ENCODE assay signal across 26 cellular contexts in genomic region chrX:56130013-56130412, GRCh38.
A peak's percentile ranks its signal among the peaks of the same experiment; 100 is the strongest.
DNase-seq lines count a peak whose midpoint lies in the region; ATAC-seq, FAIRE-seq and TF ChIP-seq lines count a peak whose summit lies in the region.
"Had no signal": no experiment of that assay in that cellular context is flagged by ENCODE, and none has a peak within 500 bp of the region (broad histone marks: within the 10 kb centered on the region; RNA-seq: fewer than 3 reads in every experiment).

No MANE protein-coding gene starts in this region.

- WGBS in adrenal gland, 4 donors: 72 to 100% (median 96%) methylated on average over 1 to 3 of the region's 3 CpGs

- peaks cover 0 to 16% (median 14%) of the 10 kb centered on the region in 10 experiments; a peak in 16 of 20 replicates for H3K4me1 ChIP-seq in BLaER1 treated with 17β-estradiol and CSF1 and Interleukin-3, amounts not matched to agents 10 nM and 100 nM
- peaks cover 0 to 2% of the 10 kb centered on the region in 2 donors for H3K4me1 ChIP-seq in kidney (ENCODE audit: control insufficient read depth in 1 of 2, insufficient read depth in 1 of 2, low read depth in 1 of 2, low read length in 2 of 2)
- H3K4me1 ChIP-seq in adrenal gland (replicated peaks in 1 of 2): no peaks in the 10 kb centered on the region

- no peak overlapping the region for H3K4me3 ChIP-seq in BLaER1 treated with 17β-estradiol and CSF1 and Interleukin-3, amounts not matched to agents 10 nM and 100 nM
- H3K4me3 ChIP-seq in kidney (ENCODE audit: low read length in 2 of 2): no peak overlapping the region
- H3K4me3 ChIP-seq in adrenal gland: no peak overlapping the region

- no peaks in the 10 kb centered on the region for H3K4me1 Mint-ChIP-seq in stimulated activated memory B cell treated with anti-CD40 and anti-IgM and Interleukin-4, amounts not matched to agents 10 μg/mL and 1 μg/mL and 100 μg/mL, for 72 hours
- H3K4me1 Mint-ChIP-seq: B cell; CD4-positive, CD25-positive, alpha-beta regulatory T cell had no signal

- no peak overlapping the region for H3K4me3 Mint-ChIP-seq in stimulated activated memory B cell treated with anti-CD40 and anti-IgM and Interleukin-4, amounts not matched to agents 10 μg/mL and 1 μg/mL and 100 μg/mL, for 72 hours
- H3K4me3 Mint-ChIP-seq: B cell; CD4-positive, CD25-positive, alpha-beta regulatory T cell; HFFc6 had no signal

- TF ChIP-seq CTCF in kidney (IDR thresholded peaks at IDR 0.05; ENCODE audit: borderline replicate concordance, extremely low read depth, insufficient read depth) (no peak), adrenal gland (IDR thresholded peaks at IDR 0.05) (no peak)

- peak overlapping the region in 9 of 11 experiments; percentile 9 to 68 (median 63); a peak in 17 of 22 replicates for H3K4me2 ChIP-seq in BLaER1 treated with 17β-estradiol and CSF1 and Interleukin-3, amounts not matched to agents 10 nM and 100 nM

- ATAC-seq in stimulated activated memory B cell treated with anti-CD40 and anti-IgM and Interleukin-4, amounts not matched to agents 10 μg/mL and 1 μg/mL and 100 μg/mL, for 72 hours: no peak
- ATAC-seq: Panc1, SK-N-SH treated with all-trans-retinoic acid at 6 μM for 48 hours had no signal

- FAIRE-seq in kidney (lab: Jason Lieb, UNC): no peak
- FAIRE-seq: A204.1, GM18507 had no signal

- H3K9me3 ChIP-seq in BLaER1 treated with 17β-estradiol and CSF1 and Interleukin-3, amounts not matched to agents 10 nM and 100 nM (replicated peaks in 1 of 11): peaks cover 0 to 11% (median 0%) of the 10 kb centered on the region in 11 experiments; a peak in 6 of 22 replicates
- no peaks in the 10 kb centered on the region for H3K9me3 ChIP-seq in kidney (ENCODE audit: control insufficient read depth in 1 of 2, low read length in 2 of 2)
- no peaks in the 10 kb centered on the region for H3K9me3 ChIP-seq in adrenal gland (replicated peaks in 1 of 3)

- H4K20me1 ChIP-seq in BLaER1 treated with 17β-estradiol and CSF1 and Interleukin-3, amounts not matched to agents 10 nM and 100 nM: peaks cover 0 to 4% (median 0%) of the 10 kb centered on the region in 11 experiments; a peak in 1 of 22 replicates

- H3K27me3 ChIP-seq in BLaER1 treated with 17β-estradiol and CSF1 and Interleukin-3, amounts not matched to agents 10 nM and 100 nM: peaks cover 56 to 97% (median 88%) of the 10 kb centered on the region in 11 experiments
- peaks cover 9% of the 10 kb centered on the region for H3K27me3 ChIP-seq in adrenal gland

- no peak overlapping the region for H3K27ac ChIP-seq in BLaER1 treated with 17β-estradiol and CSF1 and Interleukin-3, amounts not matched to agents 10 nM and 100 nM
- H3K27ac ChIP-seq in kidney (ENCODE audit: low read depth in 2 of 2, low read length in 2 of 2) (no peak overlapping the region), adrenal gland (no peak overlapping the region)
- H3K27ac ChIP-seq: HL-60 had no signal

- DNase-seq in HK-2 (ENCODE audit: unreplicated experiment) (peak; percentile 21), kidney (peak; percentile 28), adrenal gland (no peak), NCI-H187 (lab: John Stamatoyannopoulos, UW) (no peak), HCEC 1CT (no peak)
- DNase-seq: CD4-positive, CD25-positive, alpha-beta regulatory T cell; DMS 273 treated with DMSO at 0.1 percent for 48 hours; GDM1; H7; HFFc6; KBM-7; MM.1S; NCI-H1048; NCI-H1436; NCI-H2029; NCI-H2171; NCI-H524 treated with DMSO at 0.1 percent for 48 hours; NCI-H82 had no signal

- TF ChIP-seq POLR2A in adrenal gland (IDR thresholded peaks at IDR 0.05): no peak

- no peaks in the 10 kb centered on the region for H3K36me3 ChIP-seq in BLaER1 treated with 17β-estradiol and CSF1 and Interleukin-3, amounts not matched to agents 10 nM and 100 nM
- no peaks in the 10 kb centered on the region for H3K36me3 ChIP-seq in kidney (ENCODE audit: control insufficient read depth in 1 of 2, insufficient read depth in 2 of 2, low read length in 2 of 2)
- no peaks in the 10 kb centered on the region for H3K36me3 ChIP-seq in adrenal gland (replicated peaks in 1 of 2)

- intact Hi-C loops in kidney (cut with DNase I) (no loop called here), adrenal gland (cut with DNase I) (no loop called here)

- peaks cover 7% of the 10 kb centered on the region for H3K9me3 Mint-ChIP-seq in stimulated activated memory B cell treated with anti-CD40 and anti-IgM and Interleukin-4, amounts not matched to agents 10 μg/mL and 1 μg/mL and 100 μg/mL, for 72 hours

- H3K9ac ChIP-seq in BLaER1 treated with 17β-estradiol and CSF1 and Interleukin-3, amounts not matched to agents 10 nM and 100 nM: 0 out of 22 replicates have a peak overlapping the region, but pooled peaks of 1 of the 11 experiments have one; percentile 2
- no peak overlapping the region for H3K9ac ChIP-seq in kidney (ENCODE audit: low read length in 2 of 2)

- H3K27ac Mint-ChIP-seq in stimulated activated memory B cell treated with anti-CD40 and anti-IgM and Interleukin-4, amounts not matched to agents 10 μg/mL and 1 μg/mL and 100 μg/mL, for 72 hours: peak overlapping the region; percentile 40
- H3K27ac Mint-ChIP-seq: B cell; CD4-positive, CD25-positive, alpha-beta regulatory T cell; HFFc6 had no signal

- peaks cover 23% of the 10 kb centered on the region for H3K36me3 Mint-ChIP-seq in stimulated activated memory B cell treated with anti-CD40 and anti-IgM and Interleukin-4, amounts not matched to agents 10 μg/mL and 1 μg/mL and 100 μg/mL, for 72 hours
- H3K36me3 Mint-ChIP-seq: CD4-positive, CD25-positive, alpha-beta regulatory T cell had no signal

- no peaks in the 10 kb centered on the region for H3K27me3 Mint-ChIP-seq in stimulated activated memory B cell treated with anti-CD40 and anti-IgM and Interleukin-4, amounts not matched to agents 10 μg/mL and 1 μg/mL and 100 μg/mL, for 72 hours
- H3K27me3 Mint-ChIP-seq: B cell had no signal

Comparison
In these comparisons a context has a peak if more than half of its experiments do, and no peak if none do; other contexts are left out.
1. DNase-seq: peak in HK-2 (single experiment) and kidney (single experiment); none in adrenal gland (0 of 7), NCI-H187 (0 of 2) and HCEC 1CT (single experiment).